Comparison of ENCODE assay signal across 6 cellular contexts in genomic region chr17:4938670-4939553, GRCh38. TPM values are rescaled to one million over a fixed set of nuclear protein-coding genes. Genes with fewer than 3 reads are reported as not detected.
DNase-seq lines count a peak whose midpoint lies in the region; ATAC-seq, FAIRE-seq and TF ChIP-seq lines count a peak whose summit lies in the region.

No MANE protein-coding gene starts in this region.

- H3K27ac ChIP-seq in HCT116 (ENCODE audit: low read depth, low read length) (peak overlapping the region; percentile 95), astrocyte (ENCODE audit: low read depth, low read length) (peak overlapping the region; percentile 96)
- H3K27ac ChIP-seq in naive thymus-derived CD4-positive, alpha-beta T cell (ENCODE audit: low read depth, low read length), result peak overlapping the region; percentile 89

- ATAC-seq in HCT116, result no peak
- ATAC-seq in naive thymus-derived CD4-positive, alpha-beta T cell, result no peak

- no peaks in the 10 kb centered on the region for H3K27me3 Mint-ChIP-seq in astrocyte (ENCODE audit: low read depth, unreplicated experiment)
- peaks cover 0 to 3% (median 0%) of the 10 kb centered on the region in 5 donors for H3K27me3 Mint-ChIP-seq in naive thymus-derived CD4-positive, alpha-beta T cell

- no peaks in the 10 kb centered on the region for H3K9me3 ChIP-seq in HCT116 (ENCODE audit: control insufficient read depth in 1 of 2, insufficient read depth in 1 of 2, low read depth in 1 of 2, low read length in 2 of 2)
- H3K9me3 ChIP-seq in astrocyte (ENCODE audit: insufficient read depth, low read depth, low read length), result no peaks in the 10 kb centered on the region
- H3K9me3 ChIP-seq in naive thymus-derived CD4-positive, alpha-beta T cell (ENCODE audit: control insufficient read depth in 2 of 3, low read length in 3 of 3), result no peaks in the 10 kb centered on the region

- POLR2A ChIA-PET in HCT116 (lab: Charles Lee), result interaction anchor here (1.1 to 2.1 kb wide), 4 partner anchors 20 to 123 kb away, joined by 3 to 30 read pairs (median 5); partner anchors contain the start of genes CAMTA2 and SPAG7
- POLR2A ChIA-PET in naive thymus-derived CD4-positive, alpha-beta T cell (lab: Charles Lee), result interaction anchor here (0.6 to 4.9 kb wide), 17 partner anchors 12 to 236 kb away, joined by 3 to 135 read pairs (median 8); partner anchors contain the start of genes ARRB2, C17orf107, CHRNE and ENO3

- H3K36me3 ChIP-seq in HCT116 (ENCODE audit: control insufficient read depth in 1 of 2, insufficient read depth in 2 of 2, low read length in 2 of 2), result peaks cover 0 to 21% of the 10 kb centered on the region in 2 experiments; a peak in 1 of 4 replicates
- H3K36me3 ChIP-seq in astrocyte (ENCODE audit: insufficient read depth, low read length), result peaks cover 14% of the 10 kb centered on the region
- peaks cover 0 to 46% (median 16%) of the 10 kb centered on the region in 3 experiments for H3K36me3 ChIP-seq in naive thymus-derived CD4-positive, alpha-beta T cell (ENCODE audit: control insufficient read depth in 2 of 3, insufficient read depth in 3 of 3, low read length in 3 of 3)

- H3K4me1 ChIP-seq in HCT116 (ENCODE audit: control insufficient read depth in 1 of 2, insufficient read depth in 2 of 2, low read length in 2 of 2) (peaks cover 16 to 37% of the 10 kb centered on the region in 2 experiments), astrocyte (ENCODE audit: insufficient read depth, low read length) (peaks cover 26% of the 10 kb centered on the region)
- peaks cover 43 to 44% of the 10 kb centered on the region in 2 donors for H3K4me1 ChIP-seq in naive thymus-derived CD4-positive, alpha-beta T cell (ENCODE audit: control insufficient read depth in 2 of 2, insufficient read depth in 2 of 2, low read length in 2 of 2)

- H3K36me3 Mint-ChIP-seq in astrocyte (ENCODE audit: low read depth, unreplicated experiment), result peaks cover 10% of the 10 kb centered on the region
- H3K36me3 Mint-ChIP-seq in naive thymus-derived CD4-positive, alpha-beta T cell, result peaks cover 0 to 37% (median 23%) of the 10 kb centered on the region in 5 donors

- H3K4me2 ChIP-seq in HCT116 (ENCODE audit: low read length), result peak overlapping the region; percentile 100
- peak overlapping the region; percentile 97 for H3K4me2 ChIP-seq in astrocyte (ENCODE audit: low read length)

- intact Hi-C loops in HCT116 (cut with micrococcal nuclease), result no loop called here
- intact Hi-C loops in naive thymus-derived CD4-positive, alpha-beta T cell (cut with micrococcal nuclease), result no loop called here

- RAD21 ChIA-PET in HCT116 (lab: Charles Lee; ENCODE audit: low non-redundant PET in 1 of 2, low total read pairs in 2 of 2, uncharacterized antibody in 2 of 2, unreplicated experiment in 2 of 2), result interaction anchor here (1.8 to 2.1 kb wide), 2 partner anchors 29 to 30 kb away, joined by 8 to 11 read pairs; partner anchors contain the start of gene SPAG7 (in 1 of the 2)

- H2AFZ ChIP-seq in HCT116 (ENCODE audit: low read depth, low read length, poor library complexity, severe bottlenecking) (no peak overlapping the region), astrocyte (ENCODE audit: low read depth, low read length) (no peak overlapping the region)

- TF ChIP-seq RAD21 in HCT116 (IDR thresholded peaks at IDR 0.05; ENCODE audit: low read depth), result no peak

- peak overlapping the region; percentile 95 for H3K4me3 Mint-ChIP-seq in astrocyte (ENCODE audit: unreplicated experiment)
- peak overlapping the region; percentile 92 to 100 (median 98) for H3K4me3 Mint-ChIP-seq in naive thymus-derived CD4-positive, alpha-beta T cell

- peaks cover 28% of the 10 kb centered on the region for H3K4me1 Mint-ChIP-seq in astrocyte (ENCODE audit: low read depth, unreplicated experiment)
- peaks cover 49 to 75% (median 63%) of the 10 kb centered on the region in 7 donors for H3K4me1 Mint-ChIP-seq in naive thymus-derived CD4-positive, alpha-beta T cell

- DNase-seq in HCT116 (ENCODE audit: low read depth, low spot score) (no peak), astrocyte (ENCODE audit: low read depth) (no peak), NCI-H524 treated with DMSO at 0.1 percent for 48 hours (lab: John Stamatoyannopoulos, UW) (no peak), NCI-H2029 (lab: John Stamatoyannopoulos, UW) (no peak)
- DNase-seq in naive thymus-derived CD4-positive, alpha-beta T cell, result no peak
- DNase-seq in activated CD4-positive, CD25-positive, alpha-beta regulatory T cell (lab: John Stamatoyannopoulos, UW), result no peak

- peaks cover 2% of the 10 kb centered on the region for H3K9me3 Mint-ChIP-seq in astrocyte (ENCODE audit: unreplicated experiment)
- H3K9me3 Mint-ChIP-seq in naive thymus-derived CD4-positive, alpha-beta T cell, result peaks cover 0 to 1% (median 0%) of the 10 kb centered on the region in 11 donors

- TF ChIP-seq CTCF in HCT116 (IDR thresholded peaks at IDR 0.05 in 2 of 3, conservative IDR thresholded peaks at IDR 0.05 in 1 of 3; ENCODE audit: borderline replicate concordance in 1 of 3, insufficient read depth in 1 of 3, low read depth in 2 of 3, low read length in 2 of 3) (no peak), astrocyte (IDR thresholded peaks at IDR 0.05; ENCODE audit: insufficient read depth, low read depth, low read length) (no peak)

- no peaks in the 10 kb centered on the region for H4K20me1 ChIP-seq in HCT116 (ENCODE audit: insufficient read depth)
- H4K20me1 ChIP-seq in astrocyte (ENCODE audit: insufficient read depth, low read length), result peaks cover 27% of the 10 kb centered on the region

- H3K9ac ChIP-seq in HCT116 (ENCODE audit: low read length) (peak overlapping the region; percentile 96), astrocyte (ENCODE audit: low read length) (peak overlapping the region; percentile 97)

- H3K4me3 ChIP-seq in HCT116 (replicated peaks in 1 of 2; ENCODE audit: low read depth in 1 of 2, low read length in 2 of 2) (peak overlapping the region; percentile 86 to 93), astrocyte (ENCODE audit: insufficient read depth, low read depth, low read length) (peak overlapping the region; percentile 85)
- peak overlapping the region; percentile 89 for H3K4me3 ChIP-seq in naive thymus-derived CD4-positive, alpha-beta T cell (ENCODE audit: low read length)

- H3K27ac Mint-ChIP-seq in astrocyte (ENCODE audit: unreplicated experiment), result peak overlapping the region; percentile 88
- peak overlapping the region; percentile 88 to 98 (median 92) for H3K27ac Mint-ChIP-seq in naive thymus-derived CD4-positive, alpha-beta T cell

- H3K27me3 ChIP-seq in HCT116 (ENCODE audit: insufficient read depth, low read length), result no peaks in the 10 kb centered on the region
- no peaks in the 10 kb centered on the region for H3K27me3 ChIP-seq in astrocyte (ENCODE audit: insufficient read depth, low read length)
- H3K27me3 ChIP-seq in naive thymus-derived CD4-positive, alpha-beta T cell (ENCODE audit: control insufficient read depth in 2 of 2, insufficient read depth in 2 of 2, low read length in 2 of 2), result no peaks in the 10 kb centered on the region

- FAIRE-seq in astrocyte (lab: Jason Lieb, UNC), result no peak

- no peaks in the 10 kb centered on the region for H3K9me2 ChIP-seq in HCT116 (ENCODE audit: insufficient read depth)

- TF ChIP-seq POLR2A in HCT116 (IDR thresholded peaks at IDR 0.05; ENCODE audit: borderline replicate concordance, extremely low read depth, insufficient read depth, insufficient read length), result no peak

- H3K79me2 ChIP-seq in HCT116 (ENCODE audit: insufficient read depth, low read length), result peaks cover 54% of the 10 kb centered on the region
- peaks cover 55% of the 10 kb centered on the region for H3K79me2 ChIP-seq in astrocyte (ENCODE audit: insufficient read depth, low read length)

- CTCF ChIA-PET in HCT116 (lab: Charles Lee), result interaction anchor here (1.3 to 2.4 kb wide), 3 partner anchors 28 to 123 kb away, joined by 3 to 15 read pairs (median 12); partner anchors contain the start of gene SPAG7
- CTCF ChIA-PET in naive thymus-derived CD4-positive, alpha-beta T cell (lab: Charles Lee), result interaction anchor here (1.0 to 1.9 kb wide), 6 partner anchors 10 to 41 kb away, joined by 3 to 10 read pairs (median 4); partner anchors contain the start of gene PFN1

- BruUV-seq in HCT116 (replicated peaks; lab: Mats Ljungman, UMichigan), result TSS peak; percentile 21

TF ChIP-seq in HCT116, 20 proteins besides CTCF, POLR2A, EP300 and RAD21 (continues in another document):
- TF ChIP-seq EZH2phosphoT487 (IDR thresholded peaks at IDR 0.05; ENCODE audit: borderline replicate concordance), result no peak
- no peak for TF ChIP-seq ELF1 (IDR thresholded peaks at IDR 0.05; ENCODE audit: borderline replicate concordance, low read depth)
- no peak for TF ChIP-seq CBX3 (IDR thresholded peaks at IDR 0.05; ENCODE audit: low read depth)
- TF ChIP-seq SRF (IDR thresholded peaks at IDR 0.05; ENCODE audit: low read depth), result no peak

RNA-seq across cellular contexts. Expression of gene SLC25A11, which starts 0.9 kb away (rescaled TPM):
- 75.1 TPM for total RNA-seq in HCT116 (2021; ENCODE audit: unreplicated experiment)
- 78.4 and 79.1 TPM in 2 replicates for polyA plus RNA-seq in HCT116 (2012)
- total RNA-seq in astrocyte, result 36.8 and 43.0 TPM in 2 replicates
- total RNA-seq in naive thymus-derived CD4-positive, alpha-beta T cell, result 10 to 100 TPM; 27.0 to 82.6 (median 44.1) TPM
- 10 to 100 TPM; 57.8 to 86.8 TPM for polyA plus RNA-seq in naive thymus-derived CD4-positive, alpha-beta T cell

RNA-seq across cellular contexts. Expression of gene RNF167, which starts 1.2 kb away (rescaled TPM):
- total RNA-seq in HCT116 (2021; ENCODE audit: unreplicated experiment), result 105 TPM
- polyA plus RNA-seq in HCT116 (2012), result 98.7 and 129 TPM in 2 replicates
- 88.0 and 89.7 TPM in 2 replicates for total RNA-seq in astrocyte
- 100 to 1,000 TPM in 4 of 5 experiments, 10 to 100 TPM in 1; 97.3 to 248 (median 148) TPM for total RNA-seq in naive thymus-derived CD4-positive, alpha-beta T cell
- 10 to 100 TPM; 25.3 to 28.0 TPM for polyA plus RNA-seq in naive thymus-derived CD4-positive, alpha-beta T cell

RNA-seq across cellular contexts. Expression of gene GP1BA, which starts 6.8 kb away (rescaled TPM):
- total RNA-seq in HCT116 (2021; ENCODE audit: unreplicated experiment) (not detected), astrocyte (0.09 TPM in 1 of 2 replicates, not detected in the other)
- polyA plus RNA-seq in HCT116 (2012), result 2.5 TPM in 2 replicates
- total RNA-seq in naive thymus-derived CD4-positive, alpha-beta T cell, result 1 to 10 TPM in 1 of 5 experiments, not detected in 4; 1.6 TPM
- not detected for polyA plus RNA-seq in naive thymus-derived CD4-positive, alpha-beta T cell

RNA-seq across cellular contexts. Expression of gene PFN1, which starts 9.4 kb away (rescaled TPM):
- 1,213 TPM for total RNA-seq in HCT116 (2021; ENCODE audit: unreplicated experiment)
- 1,800 and 2,181 TPM in 2 replicates for polyA plus RNA-seq in HCT116 (2012)
- 1,246 and 1,346 TPM in 2 replicates for total RNA-seq in astrocyte
- 1,000 to 10,000 TPM in 1 of 5 experiments, 100 to 1,000 TPM in 4; 430 to 2,132 (median 445) TPM for total RNA-seq in naive thymus-derived CD4-positive, alpha-beta T cell
- polyA plus RNA-seq in naive thymus-derived CD4-positive, alpha-beta T cell, result 1,000 to 10,000 TPM; 1,617 to 1,727 TPM

RNA-seq across cellular contexts. Expression of gene ENO3, which starts 12.0 kb away (rescaled TPM):
- total RNA-seq in HCT116 (2021; ENCODE audit: unreplicated experiment) (24.6 TPM), astrocyte (12.7 and 20.4 TPM in 2 replicates)
- polyA plus RNA-seq in HCT116 (2012), result 23.5 and 26.1 TPM in 2 replicates
- total RNA-seq in naive thymus-derived CD4-positive, alpha-beta T cell, result 10 to 100 TPM; 21.5 to 56.3 (median 31.8) TPM
- polyA plus RNA-seq in naive thymus-derived CD4-positive, alpha-beta T cell, result 1 to 10 TPM in 1 of 2 donors, under 1 TPM in 1; 0.87 to 1.8 TPM
